17 cellular contexts compared by ENCODE assay signal in the genomic region with DNA sequence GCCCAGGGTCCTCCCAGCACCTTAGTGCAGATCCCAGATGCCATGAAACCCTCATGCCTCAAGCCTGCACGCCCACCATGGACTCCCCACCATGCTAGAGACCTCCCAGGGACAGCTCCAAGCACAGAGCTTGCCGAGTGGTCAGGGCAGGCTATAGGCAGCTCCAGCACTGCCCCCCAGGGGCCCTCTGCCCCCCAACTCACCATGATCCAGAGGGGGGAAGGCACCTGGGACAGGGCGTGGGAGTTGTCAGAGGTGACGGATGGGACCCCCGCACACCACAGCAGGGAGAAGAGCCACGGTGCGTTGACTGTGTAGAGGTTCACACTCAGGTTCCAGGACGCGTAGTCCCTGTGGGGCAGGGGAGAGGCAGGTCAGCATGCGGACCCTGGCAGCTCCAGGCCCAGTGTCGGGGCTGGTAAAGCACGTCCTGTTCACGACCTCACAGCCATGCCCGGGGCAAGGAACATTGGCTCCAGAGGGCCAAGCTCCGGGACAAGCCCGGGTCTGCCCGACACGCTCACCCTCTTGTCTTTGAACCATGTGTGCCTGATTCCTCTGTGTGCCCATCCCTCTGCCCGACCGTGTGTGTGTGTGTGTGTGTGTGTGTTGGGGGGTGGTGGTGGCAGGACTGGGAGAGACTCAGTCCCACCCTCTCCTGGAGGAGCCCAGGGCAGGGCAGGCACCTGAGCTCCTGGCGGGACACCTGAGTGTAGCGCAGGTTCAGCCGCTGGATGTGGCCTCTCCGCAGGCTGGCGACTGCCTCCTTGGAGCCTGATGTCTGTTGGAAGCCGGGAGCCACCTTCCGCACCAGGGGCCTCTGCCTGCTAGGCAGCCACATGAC.
"Had no signal": no experiment of that assay in that cellular context is flagged by ENCODE, and none has a peak within 500 bp of the region (broad histone marks: within the 10 kb centered on the region; RNA-seq: fewer than 3 reads in every experiment).

No MANE protein-coding gene starts in this region.

- H3K27ac ChIP-seq: heart left ventricle, left lung, neural progenitor cell, stomach, thoracic aorta, transverse colon had no signal

- H3K27me3 ChIP-seq: heart left ventricle, left lung, neural progenitor cell, transverse colon had no signal

- H3K4me3 ChIP-seq: heart left ventricle, left lung, lung, neural progenitor cell, stomach, thoracic aorta, transverse colon had no signal

- H3K9me3 ChIP-seq: heart left ventricle, left lung, stomach, thoracic aorta, transverse colon had no signal

- H3K4me1 ChIP-seq: left lung, neural progenitor cell, transverse colon had no signal

- H3K36me3 ChIP-seq: neural progenitor cell, stomach, thoracic aorta, transverse colon had no signal

- ATAC-seq: natural killer cell treated with Interleukin-12 subunit alpha and Interleukin-12 subunit beta and Interleukin-15 and Interleukin-18, amount 100 ng/mL, for 72 hours had no signal

- DNase-seq: cerebellar nuclear complex; erythroblast; hippocampal formation; mesenchymal stem cell; midbrain; occipital lobe; small intestine; stimulated activated CD4-positive, alpha-beta T cell treated with anti-CD3 and anti-CD28 coated beads, Interleukin-12 subunit alpha, Interleukin-12 subunit beta, amount 100 ng/mL, for 4 hours; stimulated activated naive CD4-positive, alpha-beta T cell; transverse colon had no signal
